Comparison of ENCODE assay signal across 38 cellular contexts in the genomic region with DNA sequence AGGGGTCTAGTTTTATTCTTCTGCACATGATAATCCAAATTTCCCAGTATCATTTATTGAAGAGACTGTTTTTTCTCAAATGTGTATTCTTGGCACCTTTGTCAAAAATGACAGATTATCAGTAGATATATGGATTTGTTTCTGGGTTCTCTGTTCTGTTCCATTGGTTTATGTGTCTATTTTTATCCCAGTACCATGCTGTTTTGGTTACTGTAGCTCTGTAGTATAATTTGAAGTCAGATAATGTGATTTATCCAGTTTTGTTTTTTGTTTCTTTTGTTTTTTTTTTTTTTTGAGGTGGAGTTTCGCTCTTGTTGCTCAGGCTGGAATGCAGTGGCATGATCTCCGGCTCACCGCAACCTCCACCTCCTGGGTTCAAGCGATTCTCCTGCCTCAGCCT.
"Had no signal": no experiment of that assay in that cellular context is flagged by ENCODE, and none has a peak within 500 bp of the region (broad histone marks: within the 10 kb centered on the region; RNA-seq: fewer than 3 reads in every experiment).

No MANE protein-coding gene starts in this region.

- H3K36me3 ChIP-seq: adrenal gland, ascending aorta, brain microvascular endothelial cell, breast epithelium, cardiac muscle cell had no signal

- H3K27ac Mint-ChIP-seq: activated naive CD4-positive, alpha-beta T cell treated with anti-CD3 and anti-CD28 coated beads for 36 hours; activated naive CD4-positive, alpha-beta T cell treated with anti-CD3 and anti-CD28 coated beads, Interleukin-2, amount 10 ng/mL, durations not matched to agents 7 days and 5 days; activated naive CD4-positive, alpha-beta T cell treated with anti-CD3 and anti-CD28 coated beads, Interleukin-2, amount 50 U/mL, for 24 hours; activated naive CD4-positive, alpha-beta T cell treated with anti-CD3 and anti-CD28 coated beads, Interleukin-2, amount 50 U/mL, for 72 hours; activated naive CD8-positive, alpha-beta T cell; activated naive CD8-positive, alpha-beta T cell treated with anti-CD3 and anti-CD28 coated beads for 36 hours; activated naive CD8-positive, alpha-beta T cell treated with anti-CD3 and anti-CD28 coated beads, Interleukin-2, amount 10 ng/mL, durations not matched to agents 7 days and 5 days; activated naive CD8-positive, alpha-beta T cell treated with anti-CD3 and anti-CD28 coated beads, Interleukin-2, amount 50 U/mL, for 24 hours; activated T-cell treated with anti-CD3 and anti-CD28 coated beads, Interleukin-2, amount 50 U/mL, for 24 hours; activated T-cell treated with anti-CD3 and anti-CD28 coated beads, Interleukin-2, amount 50 U/mL, for 72 hours; activated T-helper 1 cell treated with anti-CD3 and anti-CD28 coated beads, Interleukin-12 subunit alpha, Interleukin-12 subunit beta, Interleukin-2, Interleukin-4 antibody, amounts not matched to agents 30 ng/mL and 10 ng/mL and 1 ng/mL, durations not matched to agents 14 hours and 24 hours and 36 hours; activated T-helper 17 cell treated with anti-CD3 and anti-CD28 coated beads, Interleukin-2, amount 50 U/mL, for 72 hours; activated T-helper 2 cell treated with anti-CD3 and anti-CD28 coated beads, Interferon-gamma antibody, Interleukin-2, Interleukin-4, amounts not matched to agents 10 μg/mL and 5 μg/mL and 100 μg/mL, durations not matched to agents 14 hours and 24 hours and 36 hours; brain had no signal

- H3K4me1 Mint-ChIP-seq: activated naive CD4-positive, alpha-beta T cell treated with anti-CD3 and anti-CD28 coated beads, Interleukin-2, amount 10 ng/mL, durations not matched to agents 7 days and 5 days; activated naive CD4-positive, alpha-beta T cell treated with anti-CD3 and anti-CD28 coated beads, Interleukin-2, amount 50 U/mL, for 24 hours; activated naive CD8-positive, alpha-beta T cell treated with anti-CD3 and anti-CD28 coated beads for 36 hours; activated naive CD8-positive, alpha-beta T cell treated with anti-CD3 and anti-CD28 coated beads, Interleukin-2, amount 10 ng/mL, durations not matched to agents 7 days and 5 days; activated naive CD8-positive, alpha-beta T cell treated with anti-CD3 and anti-CD28 coated beads, Interleukin-2, amount 50 U/mL, for 24 hours; activated T-helper 17 cell treated with anti-CD3 and anti-CD28 coated beads, Interleukin-2, amount 50 U/mL, for 72 hours; brain; central memory CD8-positive, alpha-beta T cell had no signal

- H3K9me3 ChIP-seq: adrenal gland had no signal

- H3K27me3 Mint-ChIP-seq: activated naive CD4-positive, alpha-beta T cell treated with anti-CD3 and anti-CD28 coated beads, Interleukin-2, amount 10 ng/mL, durations not matched to agents 7 days and 5 days; brain had no signal

- H3K27ac ChIP-seq: adrenal gland, ascending aorta, body of pancreas, brain microvascular endothelial cell, breast epithelium, cardiac muscle cell had no signal

- H3K9me3 Mint-ChIP-seq: activated naive CD4-positive, alpha-beta T cell treated with anti-CD3 and anti-CD28 coated beads, Interleukin-2, amount 10 ng/mL, durations not matched to agents 7 days and 5 days; central memory CD8-positive, alpha-beta T cell had no signal

- H3K36me3 Mint-ChIP-seq: activated naive CD4-positive, alpha-beta T cell treated with anti-CD3 and anti-CD28 coated beads, Interleukin-2, amount 10 ng/mL, durations not matched to agents 7 days and 5 days; activated naive CD4-positive, alpha-beta T cell treated with anti-CD3 and anti-CD28 coated beads, Interleukin-2, amount 50 U/mL, for 24 hours; activated naive CD4-positive, alpha-beta T cell treated with anti-CD3 and anti-CD28 coated beads, Interleukin-2, amount 50 U/mL, for 72 hours; activated naive CD8-positive, alpha-beta T cell; activated naive CD8-positive, alpha-beta T cell treated with anti-CD3 and anti-CD28 coated beads for 36 hours; activated naive CD8-positive, alpha-beta T cell treated with anti-CD3 and anti-CD28 coated beads, Interleukin-2, amount 10 ng/mL, durations not matched to agents 7 days and 5 days had no signal

- H3K4me3 ChIP-seq: adrenal gland, ascending aorta, body of pancreas, breast epithelium, cardiac muscle cell had no signal

- H3K4me1 ChIP-seq: adrenal gland, ascending aorta, breast epithelium had no signal

- H3K4me3 Mint-ChIP-seq: activated naive CD4-positive, alpha-beta T cell treated with anti-CD3 and anti-CD28 coated beads for 36 hours; activated naive CD4-positive, alpha-beta T cell treated with anti-CD3 and anti-CD28 coated beads, Interleukin-2, amount 10 ng/mL, durations not matched to agents 7 days and 5 days; activated naive CD4-positive, alpha-beta T cell treated with anti-CD3 and anti-CD28 coated beads, Interleukin-2, amount 50 U/mL, for 24 hours; activated naive CD8-positive, alpha-beta T cell; activated naive CD8-positive, alpha-beta T cell treated with anti-CD3 and anti-CD28 coated beads for 36 hours; activated naive CD8-positive, alpha-beta T cell treated with anti-CD3 and anti-CD28 coated beads, Interleukin-2, amount 10 ng/mL, durations not matched to agents 7 days and 5 days; activated naive CD8-positive, alpha-beta T cell treated with anti-CD3 and anti-CD28 coated beads, Interleukin-2, amount 50 U/mL, for 24 hours; activated T-cell treated with anti-CD3 and anti-CD28 coated beads, Interleukin-2, amount 50 U/mL, for 24 hours; activated T-cell treated with anti-CD3 and anti-CD28 coated beads, Interleukin-2, amount 50 U/mL, for 4 hours; activated T-cell treated with anti-CD3 and anti-CD28 coated beads, Interleukin-2, amount 50 U/mL, for 72 hours; activated T-helper 1 cell treated with anti-CD3 and anti-CD28 coated beads, Interleukin-12 subunit alpha, Interleukin-12 subunit beta, Interleukin-2, Interleukin-4 antibody, amounts not matched to agents 30 ng/mL and 10 ng/mL and 1 ng/mL, durations not matched to agents 14 hours and 24 hours and 36 hours; activated T-helper 17 cell treated with anti-CD3 and anti-CD28 coated beads, Interleukin-2, amount 50 U/mL, for 72 hours; brain; central memory CD8-positive, alpha-beta T cell had no signal

- DNase-seq: activated effector memory CD4-positive, alpha-beta T cell treated with anti-CD3 and anti-CD28 coated beads, Interleukin-2, amount 50 U/mL, for 16 hours; activated effector memory CD4-positive, alpha-beta T cell treated with Interleukin-2 at 50 U/mL for 16 hours; activated gamma-delta T cell; activated gamma-delta T cell treated with Interleukin-2 at 50 U/mL for 16 hours; activated naive CD4-positive, alpha-beta T cell; activated naive CD4-positive, alpha-beta T cell treated with anti-CD3 and anti-CD28 coated beads for 36 hours; activated naive CD4-positive, alpha-beta T cell treated with anti-CD3 and anti-CD28 coated beads, Interleukin-2, amount 10 ng/mL, durations not matched to agents 7 days and 5 days; activated naive CD4-positive, alpha-beta T cell treated with anti-CD3 and anti-CD28 coated beads, Interleukin-2, amount 50 U/mL, for 16 hours; activated naive CD4-positive, alpha-beta T cell treated with Interleukin-2 at 50 U/mL for 16 hours; activated naive CD8-positive, alpha-beta T cell treated with anti-CD3 and anti-CD28 coated beads for 36 hours; activated naive CD8-positive, alpha-beta T cell treated with anti-CD3 and anti-CD28 coated beads, Interleukin-2, amount 10 ng/mL, durations not matched to agents 7 days and 5 days; activated naive CD8-positive, alpha-beta T cell treated with anti-CD3 and anti-CD28 coated beads, Interleukin-2, amount 50 U/mL, for 24 hours; activated T-cell treated with anti-CD3 and anti-CD28 coated beads, Interleukin-2, amount 50 U/mL, for 1 hour; activated T-cell treated with anti-CD3 and anti-CD28 coated beads, Interleukin-2, amount 50 U/mL, for 24 hours; activated T-cell treated with anti-CD3 and anti-CD28 coated beads, Interleukin-2, amount 50 U/mL, for 4 hours; activated T-cell treated with anti-CD3 and anti-CD28 coated beads, Interleukin-2, amount 50 U/mL, for 48 hours; activated T-cell treated with anti-CD3 and anti-CD28 coated beads, Interleukin-2, amount 50 U/mL, for 72 hours; adrenal gland; amniotic stem cell; amygdala; anterior cingulate cortex; aorta; body of pancreas; brain microvascular endothelial cell; caudate nucleus; central memory CD4-positive, alpha-beta T cell; cerebellar nuclear complex had no signal
